Comparison of ENCODE assay signal across 18 cellular contexts in the genomic region with DNA sequence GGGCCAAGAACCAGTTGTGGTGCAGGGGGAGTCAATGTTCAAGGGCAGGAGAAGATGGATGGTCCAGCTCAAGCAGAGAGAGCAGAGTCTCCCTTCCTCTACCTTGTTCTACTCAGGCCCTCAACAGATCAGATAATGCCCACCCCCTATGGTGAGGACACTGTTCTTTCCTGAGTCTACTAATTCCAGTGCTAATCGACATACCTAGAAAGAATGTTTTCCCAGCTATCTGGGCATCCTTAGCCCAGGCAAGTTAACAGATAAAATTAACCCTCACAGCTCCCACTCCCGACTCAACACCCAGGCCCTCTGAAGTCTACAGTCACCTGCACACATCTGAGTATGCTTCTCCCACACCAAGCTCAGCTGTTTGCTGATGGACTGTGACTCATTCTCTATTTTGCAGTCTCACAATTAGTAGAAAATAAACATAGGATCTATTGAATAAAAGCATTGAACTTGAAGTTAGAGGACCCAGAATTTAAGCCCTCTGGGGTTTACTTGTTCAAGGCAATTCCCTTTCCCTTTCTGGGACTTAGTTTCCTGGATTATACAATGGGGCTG. TPM values are rescaled to one million over a fixed set of nuclear protein-coding genes. Genes with fewer than 3 reads are reported as not detected.
DNase-seq lines count a peak whose midpoint lies in the region; ATAC-seq and TF ChIP-seq lines count a peak whose summit lies in the region.
"Had no signal": no experiment of that assay in that cellular context is flagged by ENCODE, and none has a peak within 500 bp of the region (broad histone marks: within the 10 kb centered on the region; RNA-seq: fewer than 3 reads in every experiment).

No MANE protein-coding gene starts in this region.

- H3K9me3 Mint-ChIP-seq in Caco-2 (ENCODE audit: unreplicated experiment) = no peaks in the 10 kb centered on the region

- H3K4me1 ChIP-seq in PC-3 (ENCODE audit: insufficient read depth, low read length) (peaks cover 23% of the 10 kb centered on the region), fibroblast of lung (ENCODE audit: control insufficient read depth, extremely low read depth, insufficient read depth, low read length) (peaks cover 19% of the 10 kb centered on the region), osteoblast (ENCODE audit: insufficient read depth, low read length) (peaks cover 14% of the 10 kb centered on the region), mammary epithelial cell (ENCODE audit: insufficient read depth, low read length) (peaks cover 13% of the 10 kb centered on the region), Caco-2 (no peaks in the 10 kb centered on the region)

- no peak overlapping the region for H3K27ac Mint-ChIP-seq in Caco-2 (ENCODE audit: unreplicated experiment)

- BruUV-seq in PC-3 (replicated peaks; lab: Mats Ljungman, UMichigan) (no TSS peak), mammary epithelial cell (replicated peaks; lab: Mats Ljungman, UMichigan) (no TSS peak), Caco-2 (replicated peaks; lab: Mats Ljungman, UMichigan) (no TSS peak)

- in situ Hi-C loops in mammary epithelial cell (cut with MboI; ENCODE audit: low sequenced_read_pairs in 2 of 2) = no loop called here

- POLR2A ChIA-PET in PC-3 (lab: Charles Lee; ENCODE audit: unreplicated experiment) = no interaction called here
- POLR2A ChIA-PET in Caco-2 (lab: Charles Lee) = no interaction called here

- H3F3A ChIP-seq in PC-3 (ENCODE audit: low read length, unreplicated experiment) = no peaks in the 10 kb centered on the region

- peak; percentile 65 for ATAC-seq in PC-3
- ATAC-seq: GM12878 had no signal

- H3K9me2 ChIP-seq in PC-3 (replicated peaks; ENCODE audit: low read length) = no peaks in the 10 kb centered on the region

- H3K4me3 ChIP-seq in PC-3 (ENCODE audit: low read length) (no peak overlapping the region), fibroblast of lung (replicated peaks in 1 of 4; ENCODE audit: control extremely low read depth in 1 of 4, insufficient read depth in 1 of 4, low read depth in 3 of 4, low read length in 4 of 4) (no peak overlapping the region), osteoblast (ENCODE audit: insufficient read depth, low read length) (no peak overlapping the region), mammary epithelial cell (replicated peaks in 1 of 3; ENCODE audit: insufficient read depth in 1 of 3, low read depth in 2 of 3, low read length in 3 of 3) (no peak overlapping the region), Caco-2 (ENCODE audit: low read depth, low read length) (no peak overlapping the region)
- H3K4me3 ChIP-seq: GM12878, MG63 had no signal

- dilution Hi-C loops in mammary epithelial cell (cut with HindIII; ENCODE audit: low sequenced_read_pairs) = no loop called here

- H4K20me1 ChIP-seq in PC-3 (ENCODE audit: low read length) (peaks cover 55% of the 10 kb centered on the region), fibroblast of lung (ENCODE audit: control insufficient read depth, extremely low read depth, insufficient read depth, low read length) (no peaks in the 10 kb centered on the region), osteoblast (ENCODE audit: insufficient read depth, low read length) (no peaks in the 10 kb centered on the region), mammary epithelial cell (ENCODE audit: insufficient read depth, low read length) (no peaks in the 10 kb centered on the region)

- H3K36me3 ChIP-seq in PC-3 (ENCODE audit: low read depth, low read length) = peaks cover 43% of the 10 kb centered on the region
- no peaks in the 10 kb centered on the region for H3K36me3 ChIP-seq in fibroblast of lung (ENCODE audit: control insufficient read depth, insufficient read depth, low read length)
- peaks cover 10% of the 10 kb centered on the region for H3K36me3 ChIP-seq in osteoblast (ENCODE audit: insufficient read depth, low read length)
- H3K36me3 ChIP-seq in mammary epithelial cell (ENCODE audit: insufficient read depth, low read length) = no peaks in the 10 kb centered on the region
- no peaks in the 10 kb centered on the region for H3K36me3 ChIP-seq in Caco-2 (ENCODE audit: control insufficient read depth, insufficient read depth, low read length)
- H3K36me3 ChIP-seq: MG63 had no signal

- 96% methylated on average over 2 of the region's 2 CpGs for WGBS in mammary epithelial cell (ENCODE audit: low coverage, missing lambda C conversion rate)

- H3K27me3 ChIP-seq in PC-3 (ENCODE audit: low read length) (no peaks in the 10 kb centered on the region), fibroblast of lung (ENCODE audit: control insufficient read depth, insufficient read depth, low read length) (no peaks in the 10 kb centered on the region), osteoblast (ENCODE audit: insufficient read depth, low read length) (no peaks in the 10 kb centered on the region), mammary epithelial cell (ENCODE audit: insufficient read depth, low read length) (no peaks in the 10 kb centered on the region), Caco-2 (replicated peaks; ENCODE audit: control insufficient read depth, insufficient read depth, low read length) (peaks cover 3% of the 10 kb centered on the region; the same call in 1 of the 2 replicates)
- H3K27me3 ChIP-seq: MG63 had no signal

- CTCF ChIA-PET in PC-3 (lab: Charles Lee) (interaction anchor here (0.7 to 1.0 kb wide), 2 partner anchors 96 to 139 kb away, joined by 3 read pairs; no protein-coding TSS in a partner anchor), mammary epithelial cell (lab: Charles Lee; ENCODE audit: low non-redundant PET) (no interaction called here), Caco-2 (lab: Charles Lee) (interaction anchor here (0.6 to 0.7 kb wide), 2 partner anchors 27 to 69 kb away, joined by 3 to 5 read pairs; no protein-coding TSS in a partner anchor)

- H3K27ac ChIP-seq in PC-3 (ENCODE audit: low read length) (no peak overlapping the region), fibroblast of lung (ENCODE audit: insufficient read depth, low read length) (peak overlapping the region; percentile 69), osteoblast (ENCODE audit: low read depth, low read length) (peak overlapping the region; percentile 40), mammary epithelial cell (ENCODE audit: insufficient read depth, low read depth, low read length) (no peak overlapping the region)
- H3K27ac ChIP-seq: 22Rv1, KMS-11 had no signal

- H3K9me3 ChIP-seq in PC-3 (ENCODE audit: low read length) (no peaks in the 10 kb centered on the region), fibroblast of lung (ENCODE audit: control insufficient read depth, insufficient read depth, low read depth, low read length) (no peaks in the 10 kb centered on the region), osteoblast (ENCODE audit: low read depth, low read length) (peaks cover 2% of the 10 kb centered on the region), mammary epithelial cell (replicated peaks; ENCODE audit: insufficient read depth, low read length) (peaks cover 5% of the 10 kb centered on the region), Caco-2 (no peaks in the 10 kb centered on the region)
- H3K9me3 ChIP-seq: MG63 had no signal

- H3K9ac ChIP-seq in PC-3 (ENCODE audit: low read length) = no peak overlapping the region
- no peak overlapping the region for H3K9ac ChIP-seq in fibroblast of lung (ENCODE audit: insufficient read depth, low read length)
- no peak overlapping the region for H3K9ac ChIP-seq in mammary epithelial cell (ENCODE audit: insufficient read depth, low read length)
- H3K9ac ChIP-seq: KMS-11 had no signal

- H3K79me2 ChIP-seq in PC-3 (ENCODE audit: low read length) (peaks cover 96% of the 10 kb centered on the region), fibroblast of lung (ENCODE audit: control insufficient read depth, insufficient read depth, low read length) (peaks cover 9% of the 10 kb centered on the region), osteoblast (ENCODE audit: insufficient read depth, low read length) (peaks cover 17% of the 10 kb centered on the region), mammary epithelial cell (ENCODE audit: insufficient read depth, low read length) (no peaks in the 10 kb centered on the region)

- intact Hi-C loops in PC-3 (cut with micrococcal nuclease) (no loop called here), mammary epithelial cell (cut with micrococcal nuclease) (no loop called here), Caco-2 (cut with micrococcal nuclease; ENCODE audit: unreplicated experiment) (no loop called here)

- no peak for TF ChIP-seq CTCF in PC-3 (conservative IDR thresholded peaks at IDR 0.05; ENCODE audit: low read depth, low read length)
- TF ChIP-seq CTCF in fibroblast of lung (conservative IDR thresholded peaks at IDR 0.05 in 1 of 2, IDR thresholded peaks at IDR 0.05 in 1 of 2; ENCODE audit: low read depth in 1 of 2, low read length in 2 of 2) = no peak
- TF ChIP-seq CTCF in osteoblast (IDR thresholded peaks at IDR 0.05; ENCODE audit: extremely low read depth, low read depth, low read length) = no peak
- no peak for TF ChIP-seq CTCF in mammary epithelial cell (conservative IDR thresholded peaks at IDR 0.05 in 1 of 2, IDR thresholded peaks at IDR 0.05 in 1 of 2; ENCODE audit: extremely low read depth in 1 of 2, insufficient read depth in 1 of 2, low read depth in 1 of 2, low read length in 2 of 2)
- no peak for TF ChIP-seq CTCF in Caco-2 (IDR thresholded peaks at IDR 0.05; ENCODE audit: insufficient read depth in 1 of 2, low read depth in 1 of 2, low read length in 1 of 2, severe bottlenecking in 1 of 2, unreplicated experiment in 1 of 2)

- H3K36me3 Mint-ChIP-seq in Caco-2 (ENCODE audit: insufficient read depth, unreplicated experiment) = no peaks in the 10 kb centered on the region

- H3K27me3 Mint-ChIP-seq in Caco-2 (ENCODE audit: insufficient read depth, unreplicated experiment) = peaks cover 40% of the 10 kb centered on the region

- H2AFZ ChIP-seq in PC-3 (ENCODE audit: low read length) (no peak overlapping the region), fibroblast of lung (ENCODE audit: low read length) (no peak overlapping the region), osteoblast (ENCODE audit: low read length) (no peak overlapping the region), mammary epithelial cell (ENCODE audit: low read depth, low read length) (no peak overlapping the region)

- H3K4me1 Mint-ChIP-seq in Caco-2 (ENCODE audit: low read depth, unreplicated experiment) = no peaks in the 10 kb centered on the region

- DNase-seq in DMS53 (lab: John Stamatoyannopoulos, UW) (peak; percentile 36), DMS53 treated with DMSO at 0.1 percent for 48 hours (lab: John Stamatoyannopoulos, UW; ENCODE audit: unreplicated experiment) (no peak), PC-3 (peak; percentile 58), fibroblast of lung (ENCODE audit: low read depth in 2 of 2) (no peak), osteoblast (ENCODE audit: insufficient read length, low spot score, missing footprints) (no peak), mammary epithelial cell (no peak), Caco-2 (no peak), globus pallidus (ENCODE audit: low spot score) (no peak)
- DNase-seq: DMS 273 treated with DMSO at 0.1 percent for 48 hours, MG63, NCI-H1105 treated with DMSO at 0.1 percent for 48 hours, NCI-H187 treated with DMSO at 0.1 percent for 48 hours, NCI-H446 treated with DMSO at 0.1 percent for 48 hours, NCI-H748 treated with DMSO at 0.1 percent for 48 hours, Right ventricle myocardium superior had no signal

- peak overlapping the region; percentile 1 for H3K4me2 ChIP-seq in PC-3 (ENCODE audit: low read length)
- H3K4me2 ChIP-seq in fibroblast of lung (ENCODE audit: extremely low read depth, insufficient read depth, low read length) = no peak overlapping the region
- H3K4me2 ChIP-seq in osteoblast (ENCODE audit: insufficient read depth, low read length) = peak overlapping the region; percentile 2
- H3K4me2 ChIP-seq in mammary epithelial cell (ENCODE audit: insufficient read depth, low read depth, low read length) = no peak overlapping the region
- H3K4me2 ChIP-seq: KMS-11 had no signal

- H3K4me3 Mint-ChIP-seq in Caco-2 (ENCODE audit: unreplicated experiment) = no peak overlapping the region

RNA-seq across cellular contexts. Expression of gene COL13A1, which starts 17.1 kb away (rescaled TPM):
- total RNA-seq in PC-3 (2014; rRNA removed) = 201 and 299 TPM in 2 replicates
- total RNA-seq in fibroblast of lung = 6.4 and 7.4 TPM in 2 replicates
- polyA plus RNA-seq in fibroblast of lung = 5.7 and 10.7 TPM in 2 replicates
- polyA plus RNA-seq in fibroblast of lung (2012) = 7.6 and 16.3 TPM in 2 replicates
- polyA minus RNA-seq in fibroblast of lung (ENCODE audit: low replicate concordance) = 1.4 and 4.3 TPM in 2 replicates
- 1.1 and 1.8 TPM in 2 replicates for total RNA-seq in osteoblast
- 1 to 10 TPM; 1.3 to 8.8 TPM for total RNA-seq in mammary epithelial cell
- polyA plus RNA-seq in mammary epithelial cell = 5.4 TPM
- 0.21 TPM for polyA minus RNA-seq in mammary epithelial cell
- not detected in 2 replicates for total RNA-seq in Caco-2 (2022)
- total RNA-seq: GM12878 had no signal

Comparison
In these comparisons a context has a peak if more than half of its experiments do, and no peak if none do; other contexts are left out.
1. DNase-seq: peak in DMS53 (single experiment) and PC-3 (single experiment); none in DMS53 treated with DMSO at 0.1 percent for 48 hours (single experiment), fibroblast of lung (0 of 2), osteoblast (single experiment), mammary epithelial cell (single experiment), Caco-2 (0 of 2) and globus pallidus (single experiment).
2. H3K27ac ChIP-seq: peak in fibroblast of lung (single experiment) and osteoblast (single experiment); none in PC-3 (single experiment) and mammary epithelial cell (single experiment).
3. H3K4me2 ChIP-seq: peak in PC-3 (single experiment) and osteoblast (single experiment); none in fibroblast of lung (single experiment) and mammary epithelial cell (single experiment).
4. RNA of gene COL13A1, which starts 17.1 kb away (total RNA-seq): 201 to 299 TPM in PC-3; 1.3 to 8.8 TPM in mammary epithelial cell, 6.4 to 7.4 TPM in fibroblast of lung, 1.1 to 1.8 TPM in osteoblast and not detected in Caco-2; every median in the first group is over 10 times any median in the second.